In the genomic region with DNA sequence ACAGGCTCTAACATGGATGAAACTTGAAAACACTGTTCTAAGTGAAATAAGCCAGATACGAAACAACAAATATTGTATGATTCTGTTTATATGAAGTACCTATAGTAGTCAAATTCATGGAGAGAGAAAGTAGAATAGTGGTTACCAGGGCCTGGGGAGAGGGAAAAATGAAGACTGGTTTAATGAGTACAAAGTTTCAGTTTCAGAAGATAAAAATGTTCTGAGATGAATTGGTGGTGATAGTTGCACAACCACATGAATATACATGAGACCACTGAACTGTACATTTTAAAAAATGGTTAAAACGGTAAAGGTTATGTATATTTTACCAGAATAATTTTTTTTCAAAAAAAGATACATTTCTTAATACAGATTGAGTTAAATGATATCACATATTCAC, we compare ENCODE assay signal across 12 cellular contexts.
DNase-seq lines count a peak whose midpoint lies in the region; ATAC-seq and TF ChIP-seq lines count a peak whose summit lies in the region.
"Had no signal": no experiment of that assay in that cellular context is flagged by ENCODE, and none has a peak within 500 bp of the region (broad histone marks: within the 10 kb centered on the region; RNA-seq: fewer than 3 reads in every experiment).

No MANE protein-coding gene starts in this region.

- no peak overlapping the region for H2AFZ ChIP-seq in OCI-LY3 (ENCODE audit: low read depth, low read length)

- no peaks in the 10 kb centered on the region for H3K9me3 ChIP-seq in OCI-LY3 (ENCODE audit: insufficient read depth, low read length)
- H3K9me3 ChIP-seq in gastrocnemius medialis: no peaks in the 10 kb centered on the region
- H3K9me3 ChIP-seq: uterus had no signal

- H3K4me2 ChIP-seq in OCI-LY3 (ENCODE audit: low read length): peak overlapping the region; percentile 43

- H3K9ac ChIP-seq in OCI-LY3 (ENCODE audit: low read length): no peak overlapping the region

- TF ChIP-seq CTCF in OCI-LY3 (IDR thresholded peaks at IDR 0.05; ENCODE audit: low read depth, low read length) (no peak), gastrocnemius medialis (IDR thresholded peaks at IDR 0.05 in 4 of 5, conservative IDR thresholded peaks at IDR 0.05 in 1 of 5) (no peak)

- H3K4me3 ChIP-seq in OCI-LY3 (ENCODE audit: low read length) (no peak overlapping the region), gastrocnemius medialis (no peak overlapping the region)
- H3K4me3 ChIP-seq: uterus had no signal

- DNase-seq in T1000 (lab: John Stamatoyannopoulos, UW) (no peak), AG08395 (ENCODE audit: low spot score) (no peak), gastrocnemius medialis (no peak)
- DNase-seq in stimulated activated CD4-positive, alpha-beta T cell treated with anti-CD3 and anti-CD28 coated beads, Interleukin-4, amount 100 ng/mL, for 1 hour: no peak
- DNase-seq: CD8-positive, alpha-beta T cell; naive B cell; NCI-H2081; uterus had no signal

- H3K27ac ChIP-seq in OCI-LY3 (ENCODE audit: low read length) (no peak overlapping the region), gastrocnemius medialis (no peak overlapping the region)
- H3K27ac ChIP-seq: uterus had no signal

- intact Hi-C loops in gastrocnemius medialis (cut with DNase I; ENCODE audit: low total_unique reads): loop anchor here (5.0 kb wide), 1 partner anchor 98 kb away; no protein-coding TSS in a partner anchor

- H3K4me1 ChIP-seq in OCI-LY3 (ENCODE audit: low read length) (peaks cover 15% of the 10 kb centered on the region), gastrocnemius medialis (peaks cover 0 to 17% of the 10 kb centered on the region in 2 donors)
- H3K4me1 ChIP-seq: uterus had no signal

- no peaks in the 10 kb centered on the region for H3K36me3 ChIP-seq in OCI-LY3 (replicated peaks; ENCODE audit: low read depth, low read length)
- no peaks in the 10 kb centered on the region for H3K36me3 ChIP-seq in gastrocnemius medialis
- H3K36me3 ChIP-seq: uterus had no signal

- no peaks in the 10 kb centered on the region for H4K20me1 ChIP-seq in OCI-LY3 (ENCODE audit: insufficient read depth, low read length)

- TF ChIP-seq POLR2A in gastrocnemius medialis (IDR thresholded peaks at IDR 0.05): no peak

- peak; percentile 99 for ATAC-seq in GM18870 (IDR thresholded peaks at IDR 0.05; ENCODE audit: unreplicated experiment)
- peak; percentile 83 for ATAC-seq in GM21526 (IDR thresholded peaks at IDR 0.05; ENCODE audit: low FRiP score, unreplicated experiment)
- peak; percentile 95 for ATAC-seq in HG03066 (IDR thresholded peaks at IDR 0.05; ENCODE audit: low read depth, unreplicated experiment)
- ATAC-seq in gastrocnemius medialis: no peak
- ATAC-seq: CD8-positive, alpha-beta T cell had no signal

- peaks cover 38% of the 10 kb centered on the region for H3K27me3 ChIP-seq in OCI-LY3 (ENCODE audit: low read depth, low read length)
- H3K27me3 ChIP-seq in gastrocnemius medialis: no peaks in the 10 kb centered on the region
- H3K27me3 ChIP-seq: uterus had no signal

- in situ Hi-C loops in gastrocnemius medialis (cut with MboI; ENCODE audit: low sequenced_read_pairs in 4 of 4): no loop called here

- H3K79me2 ChIP-seq in OCI-LY3 (ENCODE audit: low read length): no peaks in the 10 kb centered on the region

Comparison
In these comparisons a context has a peak if more than half of its experiments do, and no peak if none do; other contexts are left out.
1. ATAC-seq: peak in GM18870 (single experiment), GM21526 (single experiment) and HG03066 (single experiment); none in gastrocnemius medialis (0 of 2).